In the genomic region with DNA sequence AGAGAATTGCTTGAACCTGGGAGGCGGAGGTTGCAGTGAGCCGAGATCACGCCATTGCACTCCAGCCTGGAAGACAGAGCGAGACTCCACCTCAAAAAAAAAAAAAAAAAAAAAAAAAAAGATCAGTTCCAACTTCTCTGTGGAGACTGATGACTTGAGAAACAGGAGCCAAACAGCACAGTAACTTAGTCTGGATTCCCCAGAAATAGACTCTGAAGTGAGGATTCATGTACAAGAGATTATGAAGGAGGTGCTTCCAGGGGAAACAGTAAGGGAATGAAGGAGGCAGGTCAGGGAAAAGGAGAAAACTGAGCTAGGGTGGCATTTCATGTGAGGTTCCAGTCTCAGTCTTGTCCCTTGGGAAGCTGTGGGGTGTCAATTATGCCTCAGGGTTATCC, we compare ENCODE assay signal across 11 cellular contexts. TPM values are rescaled to one million over a fixed set of nuclear protein-coding genes. Genes with fewer than 3 reads are reported as not detected.
DNase-seq lines count a peak whose midpoint lies in the region; ATAC-seq, FAIRE-seq and TF ChIP-seq lines count a peak whose summit lies in the region.
"Had no signal": no experiment of that assay in that cellular context is flagged by ENCODE, and none has a peak within 500 bp of the region (broad histone marks: within the 10 kb centered on the region; RNA-seq: fewer than 3 reads in every experiment).

No MANE protein-coding gene starts in this region.

- H3K27ac ChIP-seq in astrocyte (ENCODE audit: low read depth, low read length) (no peak overlapping the region), HepG2 (ENCODE audit: extremely low read length, insufficient read depth, low read length) (peak overlapping the region; percentile 1), stomach (peak overlapping the region in 4 of 5 donors; percentile 35 to 72 (median 56))

- H3K27ac Mint-ChIP-seq in HFFc6 (peak overlapping the region; percentile 77), astrocyte (ENCODE audit: unreplicated experiment) (no peak overlapping the region)
- H3K27ac Mint-ChIP-seq: activated CD4-positive, alpha-beta memory T cell treated with anti-CD3 and anti-CD28 coated beads for 36 hours had no signal

- CTCF ChIA-PET in HepG2 (lab: Yijun Ruan, JAX; ENCODE audit: low intra/inter-chr PET ratio, low total read pairs): no interaction called here

- 98% methylated on average over 4 of the region's 4 CpGs for WGBS in HepG2 (ENCODE audit: low lambda C conversion rate)
- 89 to 99% (median 97%) methylated on average over 4 of the region's 4 CpGs for WGBS in stomach, 5 donors

- intact Hi-C loops in HepG2 (cut with micrococcal nuclease; ENCODE audit: unreplicated experiment): no loop called here
- intact Hi-C loops in stomach (cut with DNase I; ENCODE audit: low total_unique reads): no loop called here

- ATAC-seq in HepG2 (peak; percentile 4; the same call in 1 of the 3 replicates), HG03432 (IDR thresholded peaks at IDR 0.05; ENCODE audit: unreplicated experiment) (no peak), HG03571 (IDR thresholded peaks at IDR 0.05; ENCODE audit: unreplicated experiment) (no peak)

- no peak for TF ChIP-seq POLR2A in HepG2 (IDR thresholded peaks at IDR 0.05; ENCODE audit: insufficient read depth in 1 of 2, low read depth in 2 of 2, low read length in 2 of 2)
- TF ChIP-seq POLR2A in stomach (IDR thresholded peaks at IDR 0.05): no peak

- no peak for FAIRE-seq in astrocyte (lab: Jason Lieb, UNC)
- FAIRE-seq in HepG2 (lab: Jason Lieb, UNC): no peak

- H3K4me2 ChIP-seq in astrocyte (ENCODE audit: low read length) (peak overlapping the region; percentile 0), HepG2 (ENCODE audit: low read depth, low read length) (peak overlapping the region; percentile 75)

- TF ChIP-seq EP300 in HepG2 (IDR thresholded peaks at IDR 0.05; ENCODE audit: low read depth in 2 of 2, low read length in 2 of 2) (no peak), HepG2 (CRISPR knock-in tag; IDR thresholded peaks at IDR 0.05; ENCODE audit: borderline replicate concordance) (no peak), stomach (IDR thresholded peaks at IDR 0.05) (no peak)

- in situ Hi-C loops in HepG2 (cut with HindIII; ENCODE audit: extremely low pct_ligation_motif_present, low pct_unique_long_range_greater_than_20kb): no loop called here

- H3K9me3 Mint-ChIP-seq in HFFc6: no peaks in the 10 kb centered on the region
- H3K9me3 Mint-ChIP-seq in astrocyte (ENCODE audit: unreplicated experiment): no peaks in the 10 kb centered on the region
- H3K9me3 Mint-ChIP-seq: activated CD4-positive, alpha-beta memory T cell treated with anti-CD3 and anti-CD28 coated beads for 36 hours; IgD-negative memory B cell had no signal

- H3K27me3 Mint-ChIP-seq in HFFc6 (ENCODE audit: insufficient read depth) (peaks cover 3% of the 10 kb centered on the region), astrocyte (ENCODE audit: low read depth, unreplicated experiment) (peaks cover 5% of the 10 kb centered on the region)
- H3K27me3 Mint-ChIP-seq: activated CD4-positive, alpha-beta memory T cell treated with anti-CD3 and anti-CD28 coated beads for 36 hours; IgD-negative memory B cell had no signal

- no TSS peak for BruUV-seq in HepG2 (replicated peaks; lab: Mats Ljungman, UMichigan)

- H3K36me3 Mint-ChIP-seq in HFFc6 (ENCODE audit: low read depth) (no peaks in the 10 kb centered on the region), astrocyte (ENCODE audit: low read depth, unreplicated experiment) (no peaks in the 10 kb centered on the region)
- H3K36me3 Mint-ChIP-seq: activated CD4-positive, alpha-beta memory T cell treated with anti-CD3 and anti-CD28 coated beads for 36 hours had no signal

- no peak overlapping the region for H2AFZ ChIP-seq in astrocyte (ENCODE audit: low read depth, low read length)
- H2AFZ ChIP-seq in HepG2 (ENCODE audit: low read length): peak overlapping the region; percentile 77

- H3K4me1 Mint-ChIP-seq in HFFc6 (ENCODE audit: low read depth) (peaks cover 16% of the 10 kb centered on the region), astrocyte (ENCODE audit: low read depth, unreplicated experiment) (no peaks in the 10 kb centered on the region)

- H3K27me3 ChIP-seq in astrocyte (ENCODE audit: insufficient read depth, low read length) (no peaks in the 10 kb centered on the region), HepG2 (ENCODE audit: control insufficient read depth in 1 of 2, insufficient read depth in 2 of 2, low read length in 2 of 2) (no peaks in the 10 kb centered on the region), stomach (no peaks in the 10 kb centered on the region)

- H4K20me1 ChIP-seq in astrocyte (ENCODE audit: insufficient read depth, low read length) (no peaks in the 10 kb centered on the region), HepG2 (ENCODE audit: insufficient read depth, low read length) (no peaks in the 10 kb centered on the region)

- H3K4me3 Mint-ChIP-seq in HFFc6 (no peak overlapping the region), astrocyte (ENCODE audit: unreplicated experiment) (no peak overlapping the region)
- H3K4me3 Mint-ChIP-seq: activated CD4-positive, alpha-beta memory T cell treated with anti-CD3 and anti-CD28 coated beads for 36 hours; IgD-negative memory B cell had no signal

- TF ChIP-seq RAD21 in HepG2 (CRISPR knock-in tag; IDR thresholded peaks at IDR 0.05): no peak

- no peak overlapping the region for H3K4me3 ChIP-seq in astrocyte (ENCODE audit: insufficient read depth, low read depth, low read length)
- H3K4me3 ChIP-seq in HepG2 (replicated peaks in 1 of 3; ENCODE audit: insufficient read depth in 1 of 3, low read depth in 2 of 3, low read length in 3 of 3): peak overlapping the region in 1 of 3 experiments; percentile 52; a peak in 1 of 6 replicates
- H3K4me3 ChIP-seq in stomach: no peak overlapping the region

- DNase-seq in HFFc6: no peak
- DNase-seq in astrocyte (ENCODE audit: low read depth): no peak
- no peak for DNase-seq in HepG2 (ENCODE audit: low spot score)
- no peak for DNase-seq in stomach
- no peak for DNase-seq in DMS153 (lab: John Stamatoyannopoulos, UW)
- DNase-seq in NCI-H510A (lab: John Stamatoyannopoulos, UW): no peak
- DNase-seq: activated CD4-positive, alpha-beta memory T cell treated with anti-CD3 and anti-CD28 coated beads for 36 hours; activated effector memory CD4-positive, alpha-beta T cell treated with anti-CD3 and anti-CD28 coated beads, Interleukin-2, amount 50 U/mL, for 16 hours had no signal

- POLR2A ChIA-PET in HepG2 (lab: Yijun Ruan, JAX): interaction anchor here (1.4 to 2.0 kb wide), 3 partner anchors 9 to 99 kb away, joined by 3 to 6 read pairs (median 5); no protein-coding TSS in a partner anchor

- H3K4me1 ChIP-seq in astrocyte (ENCODE audit: insufficient read depth, low read length) (peaks cover 8% of the 10 kb centered on the region), HepG2 (ENCODE audit: insufficient read depth, low read length) (peaks cover 52% of the 10 kb centered on the region), stomach (peaks cover 0 to 19% (median 17%) of the 10 kb centered on the region in 4 donors)

- no peaks in the 10 kb centered on the region for H3K79me2 ChIP-seq in astrocyte (ENCODE audit: insufficient read depth, low read length)
- H3K79me2 ChIP-seq in HepG2 (ENCODE audit: insufficient read depth, low read length): no peaks in the 10 kb centered on the region

- H3K9me3 ChIP-seq in astrocyte (ENCODE audit: insufficient read depth, low read depth, low read length) (no peaks in the 10 kb centered on the region), HepG2 (ENCODE audit: low read length) (no peaks in the 10 kb centered on the region), stomach (no peaks in the 10 kb centered on the region)

- no peaks in the 10 kb centered on the region for H3K36me3 ChIP-seq in astrocyte (ENCODE audit: insufficient read depth, low read length)
- H3K36me3 ChIP-seq in HepG2 (replicated peaks in 1 of 2; ENCODE audit: control insufficient read depth in 1 of 2, insufficient read depth in 2 of 2, low read length in 2 of 2): no peaks in the 10 kb centered on the region
- no peaks in the 10 kb centered on the region for H3K36me3 ChIP-seq in stomach

- H3K9ac ChIP-seq in astrocyte (ENCODE audit: low read length): no peak overlapping the region
- H3K9ac ChIP-seq in HepG2 (ENCODE audit: insufficient read depth, low read depth, low read length): peak overlapping the region; percentile 24; the same call in 1 of the 2 replicates

- no peak for TF ChIP-seq CTCF in HFFc6 (IDR thresholded peaks at IDR 0.05)
- TF ChIP-seq CTCF in astrocyte (IDR thresholded peaks at IDR 0.05; ENCODE audit: insufficient read depth, low read depth, low read length): no peak
- TF ChIP-seq CTCF in HepG2 (CRISPR knock-in tag; IDR thresholded peaks at IDR 0.05): no peak
- TF ChIP-seq CTCF in stomach (IDR thresholded peaks at IDR 0.05): no peak

RNA-seq across cellular contexts. Expression of a gene that starts 40.1 kb away (rescaled TPM):
- 100 to 1,000 TPM; 129 to 151 (median 144) TPM for total RNA-seq in HFFc6 (2021; fragmentation: NEBNext Ultra II Directional; extraction: Animal tissue kit (Norgen Biotek cat#: 25700))
- total RNA-seq in astrocyte: 82.6 and 95.6 TPM in 2 replicates
- 158 and 192 TPM in 2 replicates for total RNA-seq in HepG2 (2016; rRNA removed; fragmentation: Illumina TruSeq; extraction: Trizol)
- 122 and 175 TPM in 2 replicates for total RNA-seq in HepG2 (2016; cell fraction: cytosol; rRNA removed; fragmentation: Illumina TruSeq; extraction: Trizol; ENCODE audit: low read depth)
- 162 and 186 TPM in 2 replicates for total RNA-seq in HepG2 (2016; cell fraction: insoluble cytoplasmic fraction; rRNA removed; fragmentation: Illumina TruSeq; extraction: Trizol)
- total RNA-seq in HepG2 (2016; cell fraction: membrane; rRNA removed; fragmentation: Illumina TruSeq; extraction: Trizol): 303 and 344 TPM in 2 replicates
- total RNA-seq in HepG2 (2016; cell fraction: nucleus; rRNA removed; fragmentation: Illumina TruSeq; extraction: Trizol): 81.6 and 92.8 TPM in 2 replicates
- 250 and 325 TPM in 2 replicates for polyA plus RNA-seq in HepG2 (2011; rRNA removed)
- 211 and 253 TPM in 2 replicates for polyA plus RNA-seq in HepG2 (2011; cell fraction: cytosol; rRNA removed)
- 57.2 and 73.6 TPM in 2 replicates for polyA plus RNA-seq in HepG2 (2011; cell fraction: nucleus; rRNA removed)
- 159 and 220 TPM in 2 replicates for polyA plus RNA-seq in HepG2 (2012)
- polyA plus RNA-seq in HepG2 (2016; cell fraction: cytosol; fragmentation: Illumina TruSeq; extraction: Trizol; ENCODE audit: low read depth): 251 and 392 TPM in 2 replicates
- polyA plus RNA-seq in HepG2 (2016; cell fraction: insoluble cytoplasmic fraction; fragmentation: Illumina TruSeq; extraction: Trizol; ENCODE audit: low read depth): 347 and 364 TPM in 2 replicates
- polyA plus RNA-seq in HepG2 (2016; cell fraction: membrane; fragmentation: Illumina TruSeq; extraction: Trizol; ENCODE audit: low read depth): 489 and 569 TPM in 2 replicates
- polyA plus RNA-seq in HepG2 (2016; cell fraction: nucleus; fragmentation: Illumina TruSeq; extraction: Trizol; ENCODE audit: insufficient read depth, low read depth): 196 and 201 TPM in 2 replicates
- polyA minus RNA-seq in HepG2 (2011; rRNA and poly(A)+ RNA removed; ENCODE audit: low replicate concordance): 35.1 and 119 TPM in 2 replicates
- 82.6 and 91.2 TPM in 2 replicates for polyA minus RNA-seq in HepG2 (2011; cell fraction: cytosol; rRNA and poly(A)+ RNA removed)
- polyA minus RNA-seq in HepG2 (2011; cell fraction: nucleus; rRNA and poly(A)+ RNA removed): 41.5 and 46.2 TPM in 2 replicates
- total RNA-seq in stomach: 100 to 1,000 TPM in 1 of 5 donors, 10 to 100 TPM in 4; 30.9 to 100 (median 46.7) TPM
- 100 to 1,000 TPM in 2 of 3 donors, 10 to 100 TPM in 1; 80.4 to 166 (median 151) TPM for polyA plus RNA-seq in stomach

RNA-seq across cellular contexts. Expression of a gene that starts 47.0 kb away (rescaled TPM):
- 100 to 1,000 TPM; 104 to 172 (median 152) TPM for total RNA-seq in HFFc6 (2021; fragmentation: NEBNext Ultra II Directional; extraction: Animal tissue kit (Norgen Biotek cat#: 25700))
- total RNA-seq in astrocyte (73.0 and 77.6 TPM in 2 replicates), HepG2 (2016; rRNA removed; fragmentation: Illumina TruSeq; extraction: Trizol) (655 and 1,008 TPM in 2 replicates), stomach (10 to 100 TPM in 3 of 5 donors, 1 to 10 TPM in 1, under 1 TPM in 1; 0.87 to 77.5 (median 21.4) TPM)
- total RNA-seq in HepG2 (2016; cell fraction: cytosol; rRNA removed; fragmentation: Illumina TruSeq; extraction: Trizol; ENCODE audit: low read depth): 98.8 and 107 TPM in 2 replicates
- total RNA-seq in HepG2 (2016; cell fraction: insoluble cytoplasmic fraction; rRNA removed; fragmentation: Illumina TruSeq; extraction: Trizol): 668 and 1,045 TPM in 2 replicates
- 125 and 133 TPM in 2 replicates for total RNA-seq in HepG2 (2016; cell fraction: membrane; rRNA removed; fragmentation: Illumina TruSeq; extraction: Trizol)
- total RNA-seq in HepG2 (2016; cell fraction: nucleus; rRNA removed; fragmentation: Illumina TruSeq; extraction: Trizol): 265 and 280 TPM in 2 replicates
- polyA plus RNA-seq in HepG2 (2011; rRNA removed) (174 and 229 TPM in 2 replicates), stomach (10 to 100 TPM; 77.9 to 82.3 (median 78.2) TPM)
- 262 and 317 TPM in 2 replicates for polyA plus RNA-seq in HepG2 (2011; cell fraction: cytosol; rRNA removed)
- polyA plus RNA-seq in HepG2 (2011; cell fraction: nucleus; rRNA removed): 129 and 154 TPM in 2 replicates
- polyA plus RNA-seq in HepG2 (2012): 119 and 185 TPM in 2 replicates
- polyA plus RNA-seq in HepG2 (2016; cell fraction: cytosol; fragmentation: Illumina TruSeq; extraction: Trizol; ENCODE audit: low read depth): 44.9 and 46.3 TPM in 2 replicates
- polyA plus RNA-seq in HepG2 (2016; cell fraction: insoluble cytoplasmic fraction; fragmentation: Illumina TruSeq; extraction: Trizol; ENCODE audit: low read depth): 1,031 and 1,115 TPM in 2 replicates
- polyA plus RNA-seq in HepG2 (2016; cell fraction: membrane; fragmentation: Illumina TruSeq; extraction: Trizol; ENCODE audit: low read depth): 59.3 and 65.9 TPM in 2 replicates
- 404 and 418 TPM in 2 replicates for polyA plus RNA-seq in HepG2 (2016; cell fraction: nucleus; fragmentation: Illumina TruSeq; extraction: Trizol; ENCODE audit: insufficient read depth, low read depth)
- polyA minus RNA-seq in HepG2 (2011; rRNA and poly(A)+ RNA removed; ENCODE audit: low replicate concordance): 287 and 339 TPM in 2 replicates
- polyA minus RNA-seq in HepG2 (2011; cell fraction: cytosol; rRNA and poly(A)+ RNA removed): 119 and 149 TPM in 2 replicates
- 61.0 and 63.3 TPM in 2 replicates for polyA minus RNA-seq in HepG2 (2011; cell fraction: nucleus; rRNA and poly(A)+ RNA removed)

RNA-seq across cellular contexts. Expression of a gene that starts 54.1 kb away (rescaled TPM):
- total RNA-seq in HFFc6 (2021; fragmentation: NEBNext Ultra II Directional; extraction: Animal tissue kit (Norgen Biotek cat#: 25700)): 10 to 100 TPM; 36.6 to 42.5 (median 39.2) TPM
- total RNA-seq in astrocyte (46.3 and 53.9 TPM in 2 replicates), HepG2 (2016; rRNA removed; fragmentation: Illumina TruSeq; extraction: Trizol) (69.6 and 81.3 TPM in 2 replicates), stomach (10 to 100 TPM; 11.3 to 88.1 (median 47.9) TPM)
- 29.8 and 34.6 TPM in 2 replicates for total RNA-seq in HepG2 (2016; cell fraction: cytosol; rRNA removed; fragmentation: Illumina TruSeq; extraction: Trizol; ENCODE audit: low read depth)
- total RNA-seq in HepG2 (2016; cell fraction: insoluble cytoplasmic fraction; rRNA removed; fragmentation: Illumina TruSeq; extraction: Trizol): 67.6 and 76.1 TPM in 2 replicates
- total RNA-seq in HepG2 (2016; cell fraction: membrane; rRNA removed; fragmentation: Illumina TruSeq; extraction: Trizol): 75.4 and 77.9 TPM in 2 replicates
- 56.4 and 64.9 TPM in 2 replicates for total RNA-seq in HepG2 (2016; cell fraction: nucleus; rRNA removed; fragmentation: Illumina TruSeq; extraction: Trizol)
- polyA plus RNA-seq in HepG2 (2011; rRNA removed) (143 and 153 TPM in 2 replicates), stomach (1 to 10 TPM; 2.1 to 8.0 (median 5.4) TPM)
- polyA plus RNA-seq in HepG2 (2011; cell fraction: cytosol; rRNA removed): 73.9 and 132 TPM in 2 replicates
- 85.0 and 104 TPM in 2 replicates for polyA plus RNA-seq in HepG2 (2011; cell fraction: nucleus; rRNA removed)
- polyA plus RNA-seq in HepG2 (2012): 48.6 and 65.3 TPM in 2 replicates
- polyA plus RNA-seq in HepG2 (2016; cell fraction: cytosol; fragmentation: Illumina TruSeq; extraction: Trizol; ENCODE audit: low read depth): 29.3 and 38.2 TPM in 2 replicates
- 50.6 and 50.7 TPM in 2 replicates for polyA plus RNA-seq in HepG2 (2016; cell fraction: insoluble cytoplasmic fraction; fragmentation: Illumina TruSeq; extraction: Trizol; ENCODE audit: low read depth)
- 47.8 and 51.2 TPM in 2 replicates for polyA plus RNA-seq in HepG2 (2016; cell fraction: membrane; fragmentation: Illumina TruSeq; extraction: Trizol; ENCODE audit: low read depth)
- 75.6 and 80.4 TPM in 2 replicates for polyA plus RNA-seq in HepG2 (2016; cell fraction: nucleus; fragmentation: Illumina TruSeq; extraction: Trizol; ENCODE audit: insufficient read depth, low read depth)
- 57.4 and 273 TPM in 2 replicates for polyA minus RNA-seq in HepG2 (2011; rRNA and poly(A)+ RNA removed; ENCODE audit: low replicate concordance)
- 55.2 and 56.1 TPM in 2 replicates for polyA minus RNA-seq in HepG2 (2011; cell fraction: cytosol; rRNA and poly(A)+ RNA removed)
- 65.8 and 78.7 TPM in 2 replicates for polyA minus RNA-seq in HepG2 (2011; cell fraction: nucleus; rRNA and poly(A)+ RNA removed)
